ENCODE assay signal across 1 cellular context in the genomic region with DNA sequence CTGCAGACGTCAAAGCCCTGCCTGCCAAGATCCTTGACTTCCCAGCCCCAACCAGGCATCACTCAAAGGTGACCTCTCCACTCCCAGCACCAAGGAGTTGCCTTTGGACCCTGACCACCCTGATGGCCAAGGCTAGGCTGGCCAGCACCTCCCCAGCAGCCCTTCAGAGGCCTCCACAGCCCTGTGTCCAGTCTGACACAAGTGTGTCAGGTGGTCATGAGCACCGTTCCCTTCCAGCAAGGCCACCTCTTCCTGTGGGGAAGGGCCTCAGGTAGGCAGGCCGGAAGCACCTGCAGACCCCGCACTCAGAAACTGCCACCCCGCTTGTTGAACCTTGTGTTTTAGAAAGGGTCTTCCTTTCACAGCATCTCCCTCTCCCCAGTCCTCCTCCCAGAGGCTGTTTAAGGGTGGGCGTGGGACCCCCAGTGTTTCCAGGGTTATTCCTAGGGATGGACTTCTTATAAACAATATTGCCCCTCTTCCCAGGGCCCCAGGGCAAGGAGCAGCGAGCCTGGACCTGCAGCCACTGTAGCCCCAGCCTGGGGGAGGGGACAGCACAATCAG.
TF ChIP-seq lines count a peak whose summit lies in the region.

No MANE protein-coding gene starts in this region.

TF ChIP-seq in HCT116, 20 proteins besides CTCF, POLR2A, EP300 and RAD21:
- TF ChIP-seq EZH2phosphoT487 (IDR thresholded peaks at IDR 0.05; ENCODE audit: borderline replicate concordance) (no peak), JUND (IDR thresholded peaks at IDR 0.05) (no peak), EGR1 (IDR thresholded peaks at IDR 0.05; ENCODE audit: low read depth) (no peak), SIN3A (IDR thresholded peaks at IDR 0.05; ENCODE audit: low read depth) (no peak), ZFX (IDR thresholded peaks at IDR 0.05) (no peak), CBX3 (IDR thresholded peaks at IDR 0.05; ENCODE audit: low read depth) (no peak), SRF (IDR thresholded peaks at IDR 0.05; ENCODE audit: low read depth) (no peak), YY1 (IDR thresholded peaks at IDR 0.05; ENCODE audit: extremely low read depth, insufficient replicate concordance, low read depth, low read length) (no peak), EZH2 (IDR thresholded peaks at IDR 0.05) (no peak), POLR2AphosphoS5 (IDR thresholded peaks at IDR 0.05; ENCODE audit: low read depth, low read length) (no peak), MAX (IDR thresholded peaks at IDR 0.05) (no peak), ZNF274 (IDR thresholded peaks at IDR 0.05; ENCODE audit: low read depth, low read length) (no peak)
- TF ChIP-seq, protein P1, sequence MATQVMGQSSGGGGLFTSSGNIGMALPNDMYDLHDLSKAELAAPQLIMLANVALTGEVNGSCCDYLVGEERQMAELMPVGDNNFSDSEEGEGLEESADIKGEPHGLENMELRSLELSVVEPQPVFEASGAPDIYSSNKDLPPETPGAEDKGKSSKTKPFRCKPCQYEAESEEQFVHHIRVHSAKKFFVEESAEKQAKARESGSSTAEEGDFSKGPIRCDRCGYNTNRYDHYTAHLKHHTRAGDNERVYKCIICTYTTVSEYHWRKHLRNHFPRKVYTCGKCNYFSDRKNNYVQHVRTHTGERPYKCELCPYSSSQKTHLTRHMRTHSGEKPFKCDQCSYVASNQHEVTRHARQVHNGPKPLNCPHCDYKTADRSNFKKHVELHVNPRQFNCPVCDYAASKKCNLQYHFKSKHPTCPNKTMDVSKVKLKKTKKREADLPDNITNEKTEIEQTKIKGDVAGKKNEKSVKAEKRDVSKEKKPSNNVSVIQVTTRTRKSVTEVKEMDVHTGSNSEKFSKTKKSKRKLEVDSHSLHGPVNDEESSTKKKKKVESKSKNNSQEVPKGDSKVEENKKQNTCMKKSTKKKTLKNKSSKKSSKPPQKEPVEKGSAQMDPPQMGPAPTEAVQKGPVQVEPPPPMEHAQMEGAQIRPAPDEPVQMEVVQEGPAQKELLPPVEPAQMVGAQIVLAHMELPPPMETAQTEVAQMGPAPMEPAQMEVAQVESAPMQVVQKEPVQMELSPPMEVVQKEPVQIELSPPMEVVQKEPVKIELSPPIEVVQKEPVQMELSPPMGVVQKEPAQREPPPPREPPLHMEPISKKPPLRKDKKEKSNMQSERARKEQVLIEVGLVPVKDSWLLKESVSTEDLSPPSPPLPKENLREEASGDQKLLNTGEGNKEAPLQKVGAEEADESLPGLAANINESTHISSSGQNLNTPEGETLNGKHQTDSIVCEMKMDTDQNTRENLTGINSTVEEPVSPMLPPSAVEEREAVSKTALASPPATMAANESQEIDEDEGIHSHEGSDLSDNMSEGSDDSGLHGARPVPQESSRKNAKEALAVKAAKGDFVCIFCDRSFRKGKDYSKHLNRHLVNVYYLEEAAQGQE (IDR thresholded peaks at IDR 0.05; ENCODE audit: low read depth), result no peak
TF ChIP-seq in HCT116: peak in this region for 0.
